In the genomic region with DNA sequence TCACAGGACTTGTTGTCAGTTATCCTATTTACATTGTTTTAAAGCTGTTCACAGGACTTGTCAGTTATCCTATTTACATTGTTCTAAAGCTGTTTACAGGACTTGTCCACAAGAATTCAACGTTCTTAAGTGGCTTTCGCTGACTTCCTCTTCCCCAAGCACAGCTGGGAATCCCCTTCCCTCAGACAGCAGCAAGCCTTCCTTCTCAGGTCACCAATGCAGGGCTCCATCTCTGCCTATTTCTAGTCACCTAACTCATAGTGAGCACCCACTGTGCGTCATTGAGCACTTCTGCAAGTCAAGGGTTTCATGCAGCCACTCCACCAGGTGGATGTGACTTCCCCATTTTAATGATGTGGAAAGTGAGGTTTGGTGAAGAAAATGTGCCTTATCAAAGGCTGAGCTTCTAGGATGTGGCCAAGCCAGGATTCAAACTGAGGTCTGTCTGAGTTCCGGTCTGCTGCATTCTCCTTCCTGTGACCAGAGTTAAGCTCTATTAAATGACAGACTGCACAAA, we compare ENCODE assay signal across 8 cellular contexts.
DNase-seq lines count a peak whose midpoint lies in the region; ATAC-seq and TF ChIP-seq lines count a peak whose summit lies in the region.

No MANE protein-coding gene starts in this region.

- no peaks in the 10 kb centered on the region for H3K79me1 ChIP-seq in mesendoderm (ENCODE audit: low read length)

- no peak for TF ChIP-seq EP300 in esophagus muscularis mucosa (IDR thresholded peaks at IDR 0.05)

- H3K27me3 ChIP-seq in H7 (ENCODE audit: control insufficient read depth, insufficient read depth, low read length) (no peaks in the 10 kb centered on the region), mesendoderm (ENCODE audit: insufficient read depth, low read length, poor library complexity) (no peaks in the 10 kb centered on the region), esophagus muscularis mucosa (no peaks in the 10 kb centered on the region), GM23248 (replicated peaks; ENCODE audit: insufficient read depth) (no peaks in the 10 kb centered on the region)

- no peak overlapping the region for H3K18ac ChIP-seq in mesendoderm (ENCODE audit: low read length)

- in situ Hi-C loops in GM23248 (cut with MboI), result no loop called here

- H3K4me1 ChIP-seq in mesendoderm (ENCODE audit: control insufficient read depth, low read depth, low read length) (peaks cover 2% of the 10 kb centered on the region), esophagus muscularis mucosa (peaks cover 9 to 19% (median 15%) of the 10 kb centered on the region in 4 donors), GM23248 (ENCODE audit: insufficient read depth) (no peaks in the 10 kb centered on the region)

- H3K9ac ChIP-seq in mesendoderm (ENCODE audit: low read length) (no peak overlapping the region), GM23248 (no peak overlapping the region)

- peak; percentile 3 for DNase-seq in H7
- DNase-seq in mesendoderm, result peak; percentile 8
- no peak for DNase-seq in esophagus muscularis mucosa (ENCODE audit: extremely low spot score)
- no peak for DNase-seq in GM23248
- no peak for DNase-seq in stimulated activated CD4-positive, alpha-beta T cell treated with anti-CD3 and anti-CD28 coated beads, Interleukin-4, amount 100 ng/mL, for 4 hours
- no peak for DNase-seq in Right ventricle myocardium superior

- H4K5ac ChIP-seq in mesendoderm (ENCODE audit: low read length), result no peak overlapping the region

- H3K79me2 ChIP-seq in mesendoderm (ENCODE audit: control insufficient read depth, insufficient read depth, low read length) (no peaks in the 10 kb centered on the region), GM23248 (ENCODE audit: insufficient read depth) (no peaks in the 10 kb centered on the region)

- H2BK5ac ChIP-seq in mesendoderm (ENCODE audit: low read length), result no peak overlapping the region

- no peak overlapping the region for H4K8ac ChIP-seq in mesendoderm (ENCODE audit: low read depth, low read length)

- no peak overlapping the region for H2BK120ac ChIP-seq in mesendoderm (ENCODE audit: low read depth, low read length)

- no peak overlapping the region for H2BK15ac ChIP-seq in mesendoderm (replicated peaks; ENCODE audit: low read depth)

- H3K9me3 ChIP-seq in esophagus muscularis mucosa (no peaks in the 10 kb centered on the region), GM23248 (ENCODE audit: low read depth) (no peaks in the 10 kb centered on the region)

- no CpG with 5 or more reads among the region's 4 CpGs for WGBS in mesendoderm (ENCODE audit: extremely low coverage, insufficient coverage, low lambda C conversion rate)
- 43% methylated on average over 4 of the region's 4 CpGs for WGBS in esophagus muscularis mucosa
- WGBS in GM23248 (ENCODE audit: low coverage in 1 of 2, low lambda C conversion rate in 2 of 2, missing lambda C conversion rate in 2 of 2), 2 experiments, result 27 to 38% methylated on average over 4 of the region's 4 CpGs

- H3K23ac ChIP-seq in mesendoderm (ENCODE audit: low read length), result no peak overlapping the region

- intact Hi-C loops in esophagus muscularis mucosa (cut with DNase I), result no loop called here
- intact Hi-C loops in Right ventricle myocardium superior (cut with DNase I), result no loop called here

- H3K27ac ChIP-seq in mesendoderm (ENCODE audit: low read depth, low read length), result no peak overlapping the region
- H3K27ac ChIP-seq in esophagus muscularis mucosa (replicated peaks in 1 of 4), result no peak overlapping the region
- no peak overlapping the region for H3K27ac ChIP-seq in GM23248

- H3K4ac ChIP-seq in mesendoderm (ENCODE audit: low read depth, low read length), result no peak overlapping the region

- H2AFZ ChIP-seq in GM23248, result no peak overlapping the region

- ATAC-seq in GM18867 (IDR thresholded peaks at IDR 0.05; ENCODE audit: unreplicated experiment) (peak; percentile 82), HG03575 (IDR thresholded peaks at IDR 0.05; ENCODE audit: extremely low read depth, insufficient number of reproducible peaks, low FRiP score, unreplicated experiment) (peak; percentile 81), Right ventricle myocardium superior (ENCODE audit: poor library complexity) (no peak)

- H3K36me3 ChIP-seq in H7 (replicated peaks; ENCODE audit: control insufficient read depth, insufficient read depth, low read length) (no peaks in the 10 kb centered on the region), mesendoderm (ENCODE audit: control insufficient read depth, insufficient read depth, low read length) (no peaks in the 10 kb centered on the region), esophagus muscularis mucosa (no peaks in the 10 kb centered on the region), GM23248 (ENCODE audit: low read depth) (no peaks in the 10 kb centered on the region)

- H3F3A ChIP-seq in GM23248 (ENCODE audit: insufficient read depth), result no peaks in the 10 kb centered on the region

- no peak for TF ChIP-seq POLR2A in esophagus muscularis mucosa (IDR thresholded peaks at IDR 0.05; ENCODE audit: low read depth)

- H4K20me1 ChIP-seq in GM23248 (ENCODE audit: insufficient read depth), result no peaks in the 10 kb centered on the region

- no peaks in the 10 kb centered on the region for H3K9me2 ChIP-seq in GM23248 (ENCODE audit: insufficient read depth)

- no peak for TF ChIP-seq CTCF in esophagus muscularis mucosa (IDR thresholded peaks at IDR 0.05)

- H3K4me3 ChIP-seq in H7 (ENCODE audit: insufficient read depth, low read depth, low read length), result no peak overlapping the region
- no peak overlapping the region for H3K4me3 ChIP-seq in mesendoderm (ENCODE audit: low read length)
- no peak overlapping the region for H3K4me3 ChIP-seq in esophagus muscularis mucosa
- H3K4me3 ChIP-seq in GM23248, result no peak overlapping the region

- H2AK5ac ChIP-seq in mesendoderm (ENCODE audit: low read length), result no peak overlapping the region

- H3K4me2 ChIP-seq in mesendoderm (ENCODE audit: low read length), result no peak overlapping the region
- no peak overlapping the region for H3K4me2 ChIP-seq in GM23248 (ENCODE audit: unreplicated experiment)

- no peak overlapping the region for H3K56ac ChIP-seq in mesendoderm (ENCODE audit: low read length)

Comparison
In these comparisons a context has a peak if more than half of its experiments do, and no peak if none do; other contexts are left out.
1. DNase-seq: peak in H7 (single experiment) and mesendoderm (single experiment); none in esophagus muscularis mucosa (single experiment), GM23248 (single experiment), stimulated activated CD4-positive, alpha-beta T cell treated with anti-CD3 and anti-CD28 coated beads, Interleukin-4, amount 100 ng/mL, for 4 hours (0 of 2) and Right ventricle myocardium superior (single experiment).